In the genomic region with DNA sequence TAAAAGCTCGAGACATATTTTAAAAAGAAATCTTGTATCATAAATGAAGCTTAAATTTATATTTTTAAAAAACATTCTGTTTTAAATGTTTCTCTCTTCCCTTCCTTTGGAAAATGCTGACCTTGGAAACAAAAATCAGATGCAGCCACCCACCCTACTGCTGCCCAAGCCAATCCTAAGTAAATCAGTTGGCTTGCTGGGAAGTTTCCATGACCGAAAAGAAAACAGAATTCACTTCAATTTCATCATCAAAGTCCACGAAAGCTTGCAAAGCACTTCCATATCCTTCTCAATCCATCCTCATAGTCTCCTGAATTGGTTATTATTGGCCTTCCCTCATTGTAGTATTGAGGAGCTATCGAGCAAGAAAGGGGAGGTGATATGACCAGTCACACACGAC, we compare ENCODE assay signal across 21 cellular contexts.
DNase-seq lines count a peak whose midpoint lies in the region; ATAC-seq and TF ChIP-seq lines count a peak whose summit lies in the region.
"Had no signal": no experiment of that assay in that cellular context is flagged by ENCODE, and none has a peak within 500 bp of the region (broad histone marks: within the 10 kb centered on the region; RNA-seq: fewer than 3 reads in every experiment).

No MANE protein-coding gene starts in this region.

- no peaks in the 10 kb centered on the region for H3K9me3 Mint-ChIP-seq in activated naive CD8-positive, alpha-beta T cell treated with anti-CD3 and anti-CD28 coated beads for 36 hours
- H3K9me3 Mint-ChIP-seq: CD4-positive, alpha-beta T cell; GM23338 had no signal

- in situ Hi-C loops in mammary epithelial cell (cut with MboI; ENCODE audit: low sequenced_read_pairs in 2 of 2) = no loop called here

- H3K4me2 ChIP-seq in mammary epithelial cell (ENCODE audit: insufficient read depth, low read depth, low read length) = no peak overlapping the region
- H3K4me2 ChIP-seq: A549, GM23338 had no signal

- H3K27ac Mint-ChIP-seq in activated naive CD8-positive, alpha-beta T cell treated with anti-CD3 and anti-CD28 coated beads for 36 hours = no peak overlapping the region
- H3K27ac Mint-ChIP-seq: CD4-positive, alpha-beta T cell; GM23338 had no signal

- CTCF ChIA-PET in mammary epithelial cell (lab: Charles Lee; ENCODE audit: low non-redundant PET) = no interaction called here

- H3K4me3 ChIP-seq in breast epithelium = no peak overlapping the region
- H3K4me3 ChIP-seq in mammary epithelial cell (replicated peaks in 1 of 3; ENCODE audit: insufficient read depth in 1 of 3, low read depth in 2 of 3, low read length in 3 of 3) = no peak overlapping the region
- no peak overlapping the region for H3K4me3 ChIP-seq in dorsolateral prefrontal cortex
- H3K4me3 ChIP-seq: A549, GM12878, GM23338 had no signal

- no peaks in the 10 kb centered on the region for H4K20me1 ChIP-seq in mammary epithelial cell (ENCODE audit: insufficient read depth, low read length)

- WGBS in mammary epithelial cell (ENCODE audit: low coverage, missing lambda C conversion rate) = 100% methylated on average over 5 of the region's 5 CpGs

- DNase-seq in breast epithelium (ENCODE audit: low spot score in 2 of 2) (no peak), mammary epithelial cell (no peak), dorsolateral prefrontal cortex (no peak), sciatic nerve (ENCODE audit: low spot score) (no peak), COLO829 (ENCODE audit: low spot score) (no peak)
- DNase-seq in activated naive CD8-positive, alpha-beta T cell treated with anti-CD3 and anti-CD28 coated beads for 36 hours = no peak
- no peak for DNase-seq in activated CD8-positive, alpha-beta memory T cell treated with anti-CD3 and anti-CD28 coated beads, Interleukin-2, amount 50 U/mL, for 48 hours
- DNase-seq: AML-193; Calu3; CD4-positive, alpha-beta T cell; DMS53; DND-41; EL; HCEC 1CT; IMR-90; KBM-7 had no signal

- H3K27me3 ChIP-seq in breast epithelium (no peaks in the 10 kb centered on the region), mammary epithelial cell (ENCODE audit: insufficient read depth, low read length) (no peaks in the 10 kb centered on the region), dorsolateral prefrontal cortex (no peaks in the 10 kb centered on the region)

- peak; percentile 72 for ATAC-seq in sciatic nerve
- ATAC-seq: A549, GM12878, GM23338 had no signal

- peaks cover 9% of the 10 kb centered on the region for H3K4me1 Mint-ChIP-seq in activated naive CD8-positive, alpha-beta T cell treated with anti-CD3 and anti-CD28 coated beads for 36 hours
- H3K4me1 Mint-ChIP-seq: GM23338 had no signal

- H3K36me3 ChIP-seq in breast epithelium (no peaks in the 10 kb centered on the region), mammary epithelial cell (ENCODE audit: insufficient read depth, low read length) (no peaks in the 10 kb centered on the region)

- H3K9me3 ChIP-seq in breast epithelium = no peaks in the 10 kb centered on the region
- H3K9me3 ChIP-seq in mammary epithelial cell (replicated peaks; ENCODE audit: insufficient read depth, low read length) = no peaks in the 10 kb centered on the region
- H3K9me3 ChIP-seq: A549 had no signal

- no TSS peak for BruUV-seq in mammary epithelial cell (replicated peaks; lab: Mats Ljungman, UMichigan)

- H3K9ac ChIP-seq in mammary epithelial cell (ENCODE audit: insufficient read depth, low read length) = no peak overlapping the region

- TF ChIP-seq POLR2A in breast epithelium (IDR thresholded peaks at IDR 0.05) = no peak

- peak overlapping the region; percentile 17 to 19 for H3K27ac ChIP-seq in breast epithelium
- no peak overlapping the region for H3K27ac ChIP-seq in mammary epithelial cell (ENCODE audit: insufficient read depth, low read depth, low read length)
- H3K27ac ChIP-seq in dorsolateral prefrontal cortex = peak overlapping the region in 51 of 59 donors; percentile 3 to 100 (median 95)
- H3K27ac ChIP-seq: 22Rv1, A549, C4-2B had no signal

- H3K79me2 ChIP-seq in mammary epithelial cell (ENCODE audit: insufficient read depth, low read length) = peaks cover 9% of the 10 kb centered on the region

- intact Hi-C loops in breast epithelium (cut with DNase I; ENCODE audit: low total_unique reads) (no loop called here), mammary epithelial cell (cut with micrococcal nuclease) (no loop called here), dorsolateral prefrontal cortex (cut with DNase I) (no loop called here), sciatic nerve (cut with DNase I) (no loop called here)

- no peak overlapping the region for H2AFZ ChIP-seq in mammary epithelial cell (ENCODE audit: low read depth, low read length)
- H2AFZ ChIP-seq: GM23338 had no signal

- H3K36me3 Mint-ChIP-seq in activated naive CD8-positive, alpha-beta T cell treated with anti-CD3 and anti-CD28 coated beads for 36 hours = peaks cover 3% of the 10 kb centered on the region

- peaks cover 0 to 3% of the 10 kb centered on the region in 2 donors for H3K4me1 ChIP-seq in breast epithelium
- peaks cover 18% of the 10 kb centered on the region for H3K4me1 ChIP-seq in mammary epithelial cell (ENCODE audit: insufficient read depth, low read length)
- H3K4me1 ChIP-seq: A549 had no signal

- no peaks in the 10 kb centered on the region for H3K27me3 Mint-ChIP-seq in activated naive CD8-positive, alpha-beta T cell treated with anti-CD3 and anti-CD28 coated beads for 36 hours
- H3K27me3 Mint-ChIP-seq: CD4-positive, alpha-beta T cell had no signal

- dilution Hi-C loops in mammary epithelial cell (cut with HindIII; ENCODE audit: low sequenced_read_pairs) = no loop called here

- no peak overlapping the region for H3K4me3 Mint-ChIP-seq in activated naive CD8-positive, alpha-beta T cell treated with anti-CD3 and anti-CD28 coated beads for 36 hours
- H3K4me3 Mint-ChIP-seq: CD4-positive, alpha-beta T cell; GM23338 had no signal

- TF ChIP-seq CTCF in breast epithelium (IDR thresholded peaks at IDR 0.05) (no peak), mammary epithelial cell (conservative IDR thresholded peaks at IDR 0.05 in 1 of 2, IDR thresholded peaks at IDR 0.05 in 1 of 2; ENCODE audit: extremely low read depth in 1 of 2, insufficient read depth in 1 of 2, low read depth in 1 of 2, low read length in 2 of 2) (no peak), dorsolateral prefrontal cortex (IDR thresholded peaks at IDR 0.05 in 54 of 56, conservative IDR thresholded peaks at IDR 0.05 in 2 of 56; ENCODE audit: low read depth in 1 of 56, partially characterized antibody in 56 of 56) (no peak)
